In genomic region chr1:157404063-157404501, GRCh38 we compare ENCODE assay signal across 1 cellular context.
TF ChIP-seq lines count a peak whose summit lies in the region.

No MANE protein-coding gene starts in this region.

TF ChIP-seq in K562, 482 proteins besides CTCF, POLR2A, EP300 and RAD21 (continued from another document and continues in another):
- TF ChIP-seq SMARCE1 (IDR thresholded peaks at IDR 0.05): 0 out of 2 replicates have a peak, but pooled peaks have one; percentile 17
- no peak for TF ChIP-seq CTCFL (IDR thresholded peaks at IDR 0.05; ENCODE audit: borderline replicate concordance, insufficient read depth, low read depth, low read length, poor library complexity, severe bottlenecking)
- TF ChIP-seq GATA2 (CRISPR knock-in tag; IDR thresholded peaks at IDR 0.05): peak; percentile 76
- TF ChIP-seq KDM2B (CRISPR knock-in tag; IDR thresholded peaks at IDR 0.05): no peak
- no peak for TF ChIP-seq RCOR1 (IDR thresholded peaks at IDR 0.05; ENCODE audit: borderline replicate concordance in 1 of 2, low read depth in 2 of 2, low read length in 2 of 2)
- TF ChIP-seq ZNF699 (CRISPR knock-in tag; IDR thresholded peaks at IDR 0.05; ENCODE audit: insufficient replicate concordance): no peak
- no peak for TF ChIP-seq MITF (IDR thresholded peaks at IDR 0.05)
- TF ChIP-seq CEBPG (CRISPR knock-in tag; IDR thresholded peaks at IDR 0.05): no peak
- peak in 1 of 2 experiments; percentile 68; a peak in 2 of 4 replicates for TF ChIP-seq CEBPG (tag; conservative IDR thresholded peaks at IDR 0.05 in 1 of 2, IDR thresholded peaks at IDR 0.05 in 1 of 2)
- TF ChIP-seq TCF3 (CRISPR knock-in tag; IDR thresholded peaks at IDR 0.05): no peak
- TF ChIP-seq GMEB1 (CRISPR knock-in tag; IDR thresholded peaks at IDR 0.05): no peak
- TF ChIP-seq MXD1 (CRISPR knock-in tag; IDR thresholded peaks at IDR 0.05; ENCODE audit: borderline replicate concordance, poor library complexity, severe bottlenecking): no peak
- no peak for TF ChIP-seq ASH1L (IDR thresholded peaks at IDR 0.05; ENCODE audit: borderline replicate concordance, low read depth, partially characterized antibody)
- no peak for TF ChIP-seq HOXB6 (CRISPR knock-in tag; IDR thresholded peaks at IDR 0.05; ENCODE audit: borderline replicate concordance)
- peak in 1 of 2 experiments; percentile 13; a peak in 1 of 4 replicates for TF ChIP-seq KDM4B (IDR thresholded peaks at IDR 0.05; ENCODE audit: borderline replicate concordance in 2 of 2, low read depth in 1 of 2)
- no peak for TF ChIP-seq E2F3 (CRISPR knock-in tag; IDR thresholded peaks at IDR 0.05)
- TF ChIP-seq FOXJ2 (tag; IDR thresholded peaks at IDR 0.05): no peak
- no peak for TF ChIP-seq SIN3B (IDR thresholded peaks at IDR 0.05; ENCODE audit: low read depth)
- TF ChIP-seq MYC (IDR thresholded peaks at IDR 0.05; ENCODE audit: low read depth, low read length): no peak
- 0 out of 2 replicates have a peak, but pooled peaks have one; percentile 24 for TF ChIP-seq MYC (CRISPR knock-in tag; IDR thresholded peaks at IDR 0.05; ENCODE audit: borderline replicate concordance, low read depth)
- peak; percentile 49; the same call in 1 of the 2 replicates for TF ChIP-seq DDX20 (tag; IDR thresholded peaks at IDR 0.05; ENCODE audit: low read depth)
- TF ChIP-seq E2F6 (IDR thresholded peaks at IDR 0.05; ENCODE audit: borderline replicate concordance in 1 of 2, extremely low read depth in 1 of 2, insufficient read depth in 1 of 2, insufficient read length in 1 of 2, low read depth in 1 of 2, low read length in 1 of 2, poor library complexity in 1 of 2, severe bottlenecking in 1 of 2): no peak
- TF ChIP-seq ZNF41 (CRISPR knock-in tag; conservative IDR thresholded peaks at IDR 0.05): no peak
- no peak for TF ChIP-seq CBX5 (IDR thresholded peaks at IDR 0.05; ENCODE audit: borderline replicate concordance, low read depth)
- TF ChIP-seq ZNF77 (CRISPR knock-in tag; IDR thresholded peaks at IDR 0.05): no peak
- peak; percentile 47 for TF ChIP-seq ZNF239 (CRISPR knock-in tag; IDR thresholded peaks at IDR 0.05)
- TF ChIP-seq ZNF324 (CRISPR knock-in tag; IDR thresholded peaks at IDR 0.05): no peak
- TF ChIP-seq HDGF (IDR thresholded peaks at IDR 0.05): no peak
- no peak for TF ChIP-seq ID3 (CRISPR knock-in tag; IDR thresholded peaks at IDR 0.05)
- TF ChIP-seq ID3 (tag; IDR thresholded peaks at IDR 0.05): no peak
- TF ChIP-seq ZNF280B (CRISPR knock-in tag; IDR thresholded peaks at IDR 0.05): no peak
- TF ChIP-seq CSDE1 (IDR thresholded peaks at IDR 0.05): no peak
- TF ChIP-seq EHMT2 (IDR thresholded peaks at IDR 0.05): no peak
- TF ChIP-seq CLOCK (CRISPR knock-in tag; IDR thresholded peaks at IDR 0.05; ENCODE audit: borderline replicate concordance): no peak
- TF ChIP-seq ZSCAN32 (CRISPR knock-in tag; IDR thresholded peaks at IDR 0.05): no peak
- TF ChIP-seq ZNF766 (CRISPR knock-in tag; conservative IDR thresholded peaks at IDR 0.05): peak; percentile 84
- no peak for TF ChIP-seq MAFG (tag; conservative IDR thresholded peaks at IDR 0.05)
- TF ChIP-seq STAT5B (CRISPR knock-in tag; IDR thresholded peaks at IDR 0.05): no peak
- no peak for TF ChIP-seq PTRF (tag; IDR thresholded peaks at IDR 0.05)
- TF ChIP-seq THAP7 (CRISPR knock-in tag; IDR thresholded peaks at IDR 0.05): no peak
- no peak for TF ChIP-seq ZNF347 (CRISPR knock-in tag; IDR thresholded peaks at IDR 0.05; ENCODE audit: low read depth)
- no peak for TF ChIP-seq PKNOX1 (IDR thresholded peaks at IDR 0.05)
- TF ChIP-seq ZNF785 (CRISPR knock-in tag; IDR thresholded peaks at IDR 0.05): no peak
- no peak for TF ChIP-seq TAL1 (IDR thresholded peaks at IDR 0.05)
